ENCODE assay signal across 8 cellular contexts in the genomic region with DNA sequence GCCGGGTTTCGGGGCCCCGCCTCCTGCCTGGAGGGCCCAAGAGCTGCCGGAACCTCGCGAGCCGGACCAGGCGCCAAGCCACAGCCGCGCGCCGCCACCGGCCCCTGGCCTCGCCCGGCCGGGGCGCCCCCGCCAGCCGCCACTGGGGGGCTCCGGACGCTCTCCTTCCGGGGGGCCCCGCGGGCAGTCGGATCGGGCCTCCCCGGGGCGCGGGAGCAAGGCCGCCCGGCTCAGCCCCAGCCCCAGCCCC. TPM values are rescaled to one million over a fixed set of nuclear protein-coding genes. Genes with fewer than 3 reads are reported as not detected.
A peak's percentile ranks its signal among the peaks of the same experiment; 100 is the strongest.
DNase-seq lines count a peak whose midpoint lies in the region; ATAC-seq and TF ChIP-seq lines count a peak whose summit lies in the region.

No MANE protein-coding gene starts in this region.

- no peaks in the 10 kb centered on the region for H3K79me1 ChIP-seq in H9 (ENCODE audit: insufficient read depth, low read depth, low read length, poor library complexity, severe bottlenecking)

- no peak overlapping the region for H3K27ac ChIP-seq in H9 (ENCODE audit: insufficient read length, low read depth, low read length)
- H3K27ac ChIP-seq in right cardiac atrium (ENCODE audit: low read length), result peak overlapping the region; percentile 95
- peak overlapping the region; percentile 99 for H3K27ac ChIP-seq in psoas muscle

- peaks cover 15% of the 10 kb centered on the region for H3K27me3 Mint-ChIP-seq in H9 (ENCODE audit: low read depth)
- peaks cover 2% of the 10 kb centered on the region for H3K27me3 Mint-ChIP-seq in activated naive CD8-positive, alpha-beta T cell treated with anti-CD3 and anti-CD28 coated beads, Interleukin-2, amount 50 U/mL, for 24 hours

- peaks cover 0 to 12% (median 2%) of the 10 kb centered on the region in 3 experiments; a peak in 3 of 7 replicates for H3K36me3 Mint-ChIP-seq in H9 (ENCODE audit: insufficient read depth in 1 of 3, low read depth in 3 of 3)
- H3K36me3 Mint-ChIP-seq in activated naive CD8-positive, alpha-beta T cell treated with anti-CD3 and anti-CD28 coated beads, Interleukin-2, amount 50 U/mL, for 24 hours (ENCODE audit: low read depth), result no peaks in the 10 kb centered on the region

- peaks cover 17% of the 10 kb centered on the region in 2 experiments for H3K4me1 Mint-ChIP-seq in H9
- peaks cover 21% of the 10 kb centered on the region for H3K4me1 Mint-ChIP-seq in activated naive CD8-positive, alpha-beta T cell treated with anti-CD3 and anti-CD28 coated beads, Interleukin-2, amount 50 U/mL, for 24 hours

- H2AFZ ChIP-seq in H9 (ENCODE audit: low read length), result no peak overlapping the region

- no peak overlapping the region for H4K91ac ChIP-seq in H9 (ENCODE audit: insufficient read length, low read depth, low read length)

- no peaks in the 10 kb centered on the region for H4K20me1 ChIP-seq in H9 (ENCODE audit: control insufficient read depth, insufficient read depth, insufficient read length)

- no peak overlapping the region for H3T11ph ChIP-seq in H9 (ENCODE audit: low read length)

- H3K14ac ChIP-seq in H9 (ENCODE audit: insufficient read depth, low read length), result no peak overlapping the region

- H2BK120ac ChIP-seq in H9 (ENCODE audit: low read depth, low read length, poor library complexity, severe bottlenecking), result no peak overlapping the region

- no peak overlapping the region for H4K8ac ChIP-seq in H9 (replicated peaks; ENCODE audit: insufficient read length, low read depth, low read length)

- no peak overlapping the region for H2AK5ac ChIP-seq in H9 (ENCODE audit: insufficient read length, low read length)

- no peak overlapping the region for H2BK5ac ChIP-seq in H9 (ENCODE audit: insufficient read length, low read length)

- H3K18ac ChIP-seq in H9 (ENCODE audit: insufficient read length, low read depth, low read length), result no peak overlapping the region

- no peak overlapping the region for H2BK15ac ChIP-seq in H9 (ENCODE audit: low read depth, low read length)

- no peaks in the 10 kb centered on the region for H3K36me3 ChIP-seq in psoas muscle (ENCODE audit: insufficient read depth in 1 of 2, low read depth in 1 of 2)

- H3K4me3 ChIP-seq in right cardiac atrium (ENCODE audit: low read length), result peak overlapping the region; percentile 43
- H3K4me3 ChIP-seq in psoas muscle, result peak overlapping the region; percentile 82

- no peak overlapping the region for H3K56ac ChIP-seq in H9 (ENCODE audit: insufficient read length, low read depth, low read length)

- H3K79me2 ChIP-seq in H9 (ENCODE audit: insufficient read depth, low read length), result no peaks in the 10 kb centered on the region

- H3K4me2 ChIP-seq in H9 (ENCODE audit: insufficient read depth, insufficient read length, low read length), result peak overlapping the region; percentile 47

- TF ChIP-seq CTCF in H9 (conservative IDR thresholded peaks at IDR 0.05) (no peak; the same call in 1 of the 3 replicates), psoas muscle (IDR thresholded peaks at IDR 0.05) (peak; percentile 45)

- H3K23ac ChIP-seq in H9 (ENCODE audit: insufficient read length, low read depth, low read length), result no peak overlapping the region

- H3K9ac ChIP-seq in H9 (ENCODE audit: extremely low read depth, insufficient read length, low read length), result no peak overlapping the region

- H3K4me1 ChIP-seq in H9 (ENCODE audit: insufficient read depth, low read length) (no peaks in the 10 kb centered on the region), right cardiac atrium (ENCODE audit: control insufficient read depth, insufficient read depth, low read length) (peaks cover 4% of the 10 kb centered on the region), psoas muscle (peaks cover 6% of the 10 kb centered on the region)

- no CpG with 5 or more reads among the region's 31 CpGs for WGBS in H9 (ENCODE audit: extremely low coverage, insufficient read length, low lambda C conversion rate)
- under 1% methylated on average over 31 of the region's 31 CpGs for WGBS in right cardiac atrium
- WGBS in psoas muscle, 3 donors, result 0% methylated on average over 8 to 31 of the region's 31 CpGs

- H3K27me3 ChIP-seq in H9 (ENCODE audit: insufficient read depth, low read length), result 0 out of 2 replicates have a peak, but pooled peaks cover 2% of the 10 kb centered on the region
- H3K27me3 ChIP-seq in right cardiac atrium (ENCODE audit: control insufficient read depth, insufficient read depth), result no peaks in the 10 kb centered on the region
- H3K27me3 ChIP-seq in psoas muscle (ENCODE audit: insufficient read depth in 3 of 3, low read length in 2 of 3), result no peaks in the 10 kb centered on the region

- intact Hi-C loops in right cardiac atrium (cut with DNase I), result no loop called here
- intact Hi-C loops in psoas muscle (cut with DNase I), result no loop called here

- peaks cover 6% of the 10 kb centered on the region for H3K23me2 ChIP-seq in H9 (ENCODE audit: insufficient read length, low read depth, low read length, poor library complexity, severe bottlenecking)

- H3K4ac ChIP-seq in H9 (ENCODE audit: low read depth, low read length), result no peak overlapping the region

- ATAC-seq in activated naive CD8-positive, alpha-beta T cell treated with anti-CD3 and anti-CD28 coated beads, Interleukin-2, amount 50 U/mL, for 24 hours, result peak; percentile 31
- peak; percentile 60 to 77 for ATAC-seq in right cardiac atrium
- peak in 3 of 4 donors; percentile 63 to 73 (median 70) for ATAC-seq in psoas muscle

- peak overlapping the region; percentile 68 to 80 for H3K4me3 Mint-ChIP-seq in H9
- peak overlapping the region; percentile 76 for H3K4me3 Mint-ChIP-seq in activated naive CD8-positive, alpha-beta T cell treated with anti-CD3 and anti-CD28 coated beads, Interleukin-2, amount 50 U/mL, for 24 hours

- H3K9me3 Mint-ChIP-seq in H9, result peaks cover 9 to 13% of the 10 kb centered on the region in 2 experiments; a peak in 4 of 5 replicates
- H3K9me3 Mint-ChIP-seq in activated naive CD8-positive, alpha-beta T cell treated with anti-CD3 and anti-CD28 coated beads, Interleukin-2, amount 50 U/mL, for 24 hours, result no peaks in the 10 kb centered on the region

- H3K9me3 ChIP-seq in H9 (ENCODE audit: control insufficient read depth, low read depth, low read length) (no peaks in the 10 kb centered on the region), right cardiac atrium (ENCODE audit: control insufficient read depth, low read length) (no peaks in the 10 kb centered on the region), psoas muscle (no peaks in the 10 kb centered on the region)

- DNase-seq in NCI-H82 (lab: John Stamatoyannopoulos, UW) (peak; percentile 87), NCI-H82 treated with DMSO at 0.1 percent for 48 hours (lab: John Stamatoyannopoulos, UW; ENCODE audit: unreplicated experiment) (no peak), H9 (peak; percentile 81), NCI-H1930 (lab: John Stamatoyannopoulos, UW) (peak; percentile 48 to 75), right cardiac atrium (peak; percentile 90 to 96 (median 95)), psoas muscle (peak; percentile 89 to 94), DMS153 (lab: John Stamatoyannopoulos, UW) (no peak)
- no peak for DNase-seq in activated naive CD8-positive, alpha-beta T cell treated with anti-CD3 and anti-CD28 coated beads, Interleukin-2, amount 50 U/mL, for 24 hours

- no peak overlapping the region for H2BK20ac ChIP-seq in H9 (ENCODE audit: low read depth, low read length, poor library complexity, severe bottlenecking)

- H3K27ac Mint-ChIP-seq in H9, result no peak overlapping the region
- no peak overlapping the region for H3K27ac Mint-ChIP-seq in activated naive CD8-positive, alpha-beta T cell treated with anti-CD3 and anti-CD28 coated beads, Interleukin-2, amount 50 U/mL, for 24 hours

- no peak overlapping the region for H2BK12ac ChIP-seq in H9 (ENCODE audit: insufficient read length, low read depth, low read length)

- H4K5ac ChIP-seq in H9 (ENCODE audit: insufficient read length, low read depth, low read length), result no peak overlapping the region

RNA-seq across cellular contexts. Expression of gene HAAO, which starts 17.4 kb away (rescaled TPM):
- 5.3 and 6.6 TPM in 2 replicates for total RNA-seq in H9 (2021)
- total RNA-seq in right cardiac atrium, result 1 to 10 TPM; 3.5 to 5.9 (median 5.0) TPM
- 4.6 TPM for polyA plus RNA-seq in right cardiac atrium
- total RNA-seq in psoas muscle, result 1 to 10 TPM in 3 of 4 donors, under 1 TPM in 1; 0.78 to 4.9 (median 1.9) TPM
- polyA plus RNA-seq in psoas muscle, result under 1 TPM; 0.78 to 0.93 (median 0.80) TPM

RNA-seq across cellular contexts. Expression of gene OXER1, which starts 45.9 kb away (rescaled TPM):
- 1.6 TPM in 2 replicates for total RNA-seq in H9 (2021)
- total RNA-seq in right cardiac atrium, result 1 to 10 TPM in 1 of 4 donors, under 1 TPM in 3; 0.66 to 1.6 (median 0.83) TPM
- polyA plus RNA-seq in right cardiac atrium, result 0.68 TPM
- total RNA-seq in psoas muscle, result 1 to 10 TPM in 1 of 4 donors, under 1 TPM in 3; 0.19 to 1.2 (median 0.26) TPM
- under 1 TPM; 0.04 to 0.35 (median 0.16) TPM for polyA plus RNA-seq in psoas muscle

Comparison
In these comparisons a context has a peak if more than half of its experiments do, and no peak if none do; other contexts are left out.
1. DNase-seq: peak in NCI-H82 (single experiment), H9 (single experiment), NCI-H1930 (2 of 2), right cardiac atrium (3 of 3) and psoas muscle (2 of 2); none in NCI-H82 treated with DMSO at 0.1 percent for 48 hours (single experiment), activated naive CD8-positive, alpha-beta T cell treated with anti-CD3 and anti-CD28 coated beads, Interleukin-2, amount 50 U/mL, for 24 hours (single experiment) and DMS153 (single experiment).
2. Peak in every context shown above with its lines, with median percentiles within 50 percentile points of each other: ATAC-seq.